13 cellular contexts compared by ENCODE assay signal in the genomic region with DNA sequence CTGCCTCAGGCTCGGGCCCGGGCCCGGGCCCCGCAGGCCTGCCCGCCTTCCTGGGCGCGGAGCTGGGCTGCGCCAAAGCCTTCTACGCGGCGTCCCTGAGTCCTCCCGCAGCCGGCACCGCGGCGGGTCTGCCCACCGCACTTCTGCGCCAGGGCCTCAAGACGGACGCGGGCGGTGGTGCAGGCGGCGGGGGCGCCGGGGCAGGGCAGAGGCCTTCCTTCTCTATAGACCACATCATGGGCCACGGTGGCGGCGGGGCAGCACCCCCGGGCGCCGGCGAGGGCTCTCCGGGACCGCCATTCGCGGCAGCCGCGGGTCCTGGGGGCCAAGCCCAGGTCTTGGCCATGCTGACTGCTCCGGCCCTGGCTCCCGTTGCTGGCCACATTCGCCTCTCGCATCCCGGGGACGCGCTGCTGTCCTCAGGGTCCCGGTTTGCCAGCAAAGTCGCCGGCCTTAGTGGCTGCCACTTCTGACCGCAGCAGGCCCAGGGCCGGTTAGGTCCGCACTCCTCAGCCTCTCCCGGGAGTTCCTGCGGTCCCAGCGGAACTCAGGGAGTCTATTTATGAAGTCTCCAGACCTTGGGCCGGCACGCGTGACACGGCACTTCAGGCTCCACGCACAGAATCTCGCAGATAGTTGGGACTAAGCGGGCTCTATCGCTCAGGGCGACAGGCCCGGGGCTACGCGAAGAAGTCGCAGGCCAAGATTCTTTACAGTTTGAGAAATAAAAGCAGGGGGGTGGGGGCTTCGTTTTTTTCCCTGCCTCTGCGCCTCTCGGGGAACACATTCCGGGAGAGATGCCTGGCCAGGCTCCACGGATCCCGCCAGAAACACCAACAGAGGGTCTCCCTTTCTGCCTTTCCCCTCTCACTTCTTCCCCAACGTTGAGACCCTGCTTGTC. TPM values are rescaled to one million over a fixed set of nuclear protein-coding genes. Genes with fewer than 3 reads are reported as not detected.
A peak's percentile ranks its signal among the peaks of the same experiment; 100 is the strongest.
DNase-seq lines count a peak whose midpoint lies in the region; ATAC-seq, FAIRE-seq and TF ChIP-seq lines count a peak whose summit lies in the region.
"Had no signal": no experiment of that assay in that cellular context is flagged by ENCODE, and none has a peak within 500 bp of the region (broad histone marks: within the 10 kb centered on the region; RNA-seq: fewer than 3 reads in every experiment).

No MANE protein-coding gene starts in this region.

- H3K9me3 Mint-ChIP-seq in activated naive CD4-positive, alpha-beta T cell treated with anti-CD3 and anti-CD28 coated beads, Interleukin-2, amount 50 U/mL, for 24 hours = no peaks in the 10 kb centered on the region
- peaks cover 12% of the 10 kb centered on the region for H3K9me3 Mint-ChIP-seq in astrocyte (ENCODE audit: unreplicated experiment)
- H3K9me3 Mint-ChIP-seq: nephron had no signal

- H3K27ac ChIP-seq in astrocyte (ENCODE audit: low read depth, low read length) (no peak overlapping the region), thoracic aorta (no peak overlapping the region)

- no peaks in the 10 kb centered on the region for H3K36me3 Mint-ChIP-seq in activated naive CD4-positive, alpha-beta T cell treated with anti-CD3 and anti-CD28 coated beads, Interleukin-2, amount 50 U/mL, for 24 hours
- H3K36me3 Mint-ChIP-seq in astrocyte (ENCODE audit: low read depth, unreplicated experiment) = no peaks in the 10 kb centered on the region

- TF ChIP-seq CTCF in astrocyte (IDR thresholded peaks at IDR 0.05; ENCODE audit: insufficient read depth, low read depth, low read length) (no peak), mucosa of descending colon (IDR thresholded peaks at IDR 0.05) (no peak), thoracic aorta (IDR thresholded peaks at IDR 0.05) (no peak)

- peaks cover 6% of the 10 kb centered on the region for H3K27me3 Mint-ChIP-seq in activated naive CD4-positive, alpha-beta T cell treated with anti-CD3 and anti-CD28 coated beads, Interleukin-2, amount 50 U/mL, for 24 hours
- H3K27me3 Mint-ChIP-seq in astrocyte (ENCODE audit: low read depth, unreplicated experiment) = peaks cover 26% of the 10 kb centered on the region

- no peak overlapping the region for H3K4me3 ChIP-seq in astrocyte (ENCODE audit: insufficient read depth, low read depth, low read length)
- peak overlapping the region; percentile 62 for H3K4me3 ChIP-seq in mucosa of descending colon
- H3K4me3 ChIP-seq in thoracic aorta = peak overlapping the region; percentile 92

- H3K4me2 ChIP-seq in astrocyte (ENCODE audit: low read length) = no peak overlapping the region

- no peak overlapping the region for H3K27ac Mint-ChIP-seq in activated naive CD4-positive, alpha-beta T cell treated with anti-CD3 and anti-CD28 coated beads, Interleukin-2, amount 50 U/mL, for 24 hours
- peak overlapping the region; percentile 58 for H3K27ac Mint-ChIP-seq in astrocyte (ENCODE audit: unreplicated experiment)
- H3K27ac Mint-ChIP-seq: nephron had no signal

- peaks cover 20% of the 10 kb centered on the region for H3K4me1 Mint-ChIP-seq in activated naive CD4-positive, alpha-beta T cell treated with anti-CD3 and anti-CD28 coated beads, Interleukin-2, amount 50 U/mL, for 24 hours
- peaks cover 3% of the 10 kb centered on the region for H3K4me1 Mint-ChIP-seq in astrocyte (ENCODE audit: low read depth, unreplicated experiment)

- no peak for DNase-seq in activated naive CD4-positive, alpha-beta T cell (lab: John Stamatoyannopoulos, UW)
- no peak for DNase-seq in astrocyte (ENCODE audit: low read depth)
- DNase-seq in mucosa of descending colon = peak in 2 of 3 donors; percentile 35 to 54
- no peak for DNase-seq in thoracic aorta (ENCODE audit: low spot score)
- DNase-seq in NCI-H226 = no peak
- DNase-seq in OCI-M2 (lab: John Stamatoyannopoulos, UW; ENCODE audit: unreplicated experiment) = no peak
- DNase-seq in anterior cingulate cortex (lab: John Stamatoyannopoulos, UW) = no peak
- DNase-seq: cortex of kidney, NCI-H187 had no signal

- peak overlapping the region; percentile 15 for H3K4me3 Mint-ChIP-seq in activated naive CD4-positive, alpha-beta T cell treated with anti-CD3 and anti-CD28 coated beads, Interleukin-2, amount 50 U/mL, for 24 hours
- no peak overlapping the region for H3K4me3 Mint-ChIP-seq in astrocyte (ENCODE audit: unreplicated experiment)

- intact Hi-C loops in mucosa of descending colon (cut with DNase I, micrococcal nuclease) = no loop called here

- peaks cover 82% of the 10 kb centered on the region for H3K27me3 ChIP-seq in astrocyte (ENCODE audit: insufficient read depth, low read length)
- no peaks in the 10 kb centered on the region for H3K27me3 ChIP-seq in thoracic aorta (replicated peaks; ENCODE audit: insufficient read depth)

- H3K9ac ChIP-seq in astrocyte (ENCODE audit: low read length) = no peak overlapping the region

- no peak for FAIRE-seq in astrocyte (lab: Jason Lieb, UNC)
- FAIRE-seq: islet of Langerhans had no signal

- peaks cover 25% of the 10 kb centered on the region for H4K20me1 ChIP-seq in astrocyte (ENCODE audit: insufficient read depth, low read length)

- ATAC-seq in mucosa of descending colon (no peak), thoracic aorta (ENCODE audit: insufficient number of reproducible peaks, low FRiP score, low read depth) (no peak)

- H3K9me3 ChIP-seq in astrocyte (ENCODE audit: insufficient read depth, low read depth, low read length) (no peaks in the 10 kb centered on the region), mucosa of descending colon (no peaks in the 10 kb centered on the region), thoracic aorta (no peaks in the 10 kb centered on the region)

- H3K36me3 ChIP-seq in astrocyte (ENCODE audit: insufficient read depth, low read length) (no peaks in the 10 kb centered on the region), mucosa of descending colon (ENCODE audit: low read depth) (no peaks in the 10 kb centered on the region), thoracic aorta (no peaks in the 10 kb centered on the region)

- H3K4me1 ChIP-seq in astrocyte (ENCODE audit: insufficient read depth, low read length) = peaks cover 2% of the 10 kb centered on the region
- H3K4me1 ChIP-seq in mucosa of descending colon (ENCODE audit: low read depth) = peaks cover 5% of the 10 kb centered on the region
- peaks cover 18 to 48% of the 10 kb centered on the region in 2 donors for H3K4me1 ChIP-seq in thoracic aorta (ENCODE audit: control insufficient read depth in 1 of 2, low read depth in 2 of 2)

- H2AFZ ChIP-seq in astrocyte (ENCODE audit: low read depth, low read length) = no peak overlapping the region

- no peaks in the 10 kb centered on the region for H3K79me2 ChIP-seq in astrocyte (ENCODE audit: insufficient read depth, low read length)

RNA-seq across cellular contexts. Expression of a gene that starts 1.6 kb away (rescaled TPM):
- total RNA-seq in astrocyte (0.07 TPM in 1 of 2 replicates, not detected in the other), mucosa of descending colon (10 to 100 TPM in 2 of 3 donors, 1 to 10 TPM in 1; 7.7 to 24.8 (median 17.1) TPM), thoracic aorta (1 to 10 TPM; 4.9 TPM)

RNA-seq across cellular contexts. Expression of a gene that starts 23.3 kb away (rescaled TPM):
- total RNA-seq in astrocyte (0.14 TPM in 1 of 2 replicates, not detected in the other), mucosa of descending colon (under 1 TPM in 2 of 3 donors, not detected in 1; 0.23 to 0.39 TPM), thoracic aorta (under 1 TPM in 1 of 2 donors, not detected in 1; 0.28 TPM)
- total RNA-seq: fibroblast of villous mesenchyme had no signal

Comparison
In these comparisons a context has a peak if more than half of its experiments do, and no peak if none do; other contexts are left out.
1. DNase-seq: peak in mucosa of descending colon (2 of 3); none in activated naive CD4-positive, alpha-beta T cell (0 of 4), astrocyte (single experiment), thoracic aorta (single experiment), NCI-H226 (single experiment), OCI-M2 (single experiment) and anterior cingulate cortex (0 of 58).